ENCODE assay signal across 8 cellular contexts in the genomic region with DNA sequence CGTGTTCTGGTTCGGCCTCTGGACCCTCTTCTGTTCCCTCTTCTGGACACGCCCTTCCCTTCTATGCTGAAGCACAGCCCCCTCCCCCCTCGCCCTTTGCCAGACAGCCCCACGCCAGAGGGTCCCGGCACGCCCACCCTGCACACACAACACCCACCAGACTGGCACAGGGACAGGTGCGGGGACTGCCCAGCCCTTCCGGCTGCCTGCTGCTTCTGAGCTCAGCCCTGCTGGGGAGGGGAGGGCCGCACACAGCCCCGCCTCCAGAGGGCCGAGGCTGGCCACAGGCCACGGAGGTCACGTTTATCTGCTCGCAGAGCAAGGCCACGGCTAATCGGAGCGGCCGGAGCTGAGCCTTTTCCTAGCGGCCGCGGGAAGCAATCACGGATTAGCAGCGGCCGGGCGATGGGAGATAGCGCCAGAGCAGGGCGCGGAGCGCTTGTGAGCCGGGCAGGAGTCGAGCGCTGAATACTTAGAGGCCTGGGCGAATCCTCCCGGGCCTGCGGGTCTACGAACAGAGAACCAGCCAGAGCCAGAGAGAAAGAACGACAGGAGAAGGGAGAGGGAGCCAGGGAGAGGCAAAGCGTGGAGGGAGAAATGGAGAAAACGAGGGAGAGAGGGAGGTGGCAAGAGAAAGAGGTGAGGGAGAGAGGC. TPM values are rescaled to one million over a fixed set of nuclear protein-coding genes. Genes with fewer than 3 reads are reported as not detected.
A peak's percentile ranks its signal among the peaks of the same experiment; 100 is the strongest.
DNase-seq lines count a peak whose midpoint lies in the region; ATAC-seq and TF ChIP-seq lines count a peak whose summit lies in the region.

No MANE protein-coding gene starts in this region.

- H3K27me3 ChIP-seq in right atrium auricular region (no peaks in the 10 kb centered on the region), parathyroid adenoma (ENCODE audit: control insufficient read depth, insufficient read depth, low read length) (no peaks in the 10 kb centered on the region)

- H3K4me1 ChIP-seq in right atrium auricular region (peaks cover 0 to 20% of the 10 kb centered on the region in 2 donors), parathyroid adenoma (no peaks in the 10 kb centered on the region)

- H3K27ac Mint-ChIP-seq in activated CD4-positive, alpha-beta T cell treated with anti-CD3 and anti-CD28 coated beads for 36 hours, result no peak overlapping the region

- peaks cover 6% of the 10 kb centered on the region for H3K4me1 Mint-ChIP-seq in activated CD4-positive, alpha-beta T cell treated with anti-CD3 and anti-CD28 coated beads for 36 hours

- H2AFZ ChIP-seq in parathyroid adenoma, result peak overlapping the region; percentile 77

- no peak for TF ChIP-seq CTCF in right atrium auricular region (IDR thresholded peaks at IDR 0.05)
- TF ChIP-seq CTCF in parathyroid adenoma (IDR thresholded peaks at IDR 0.05), result peak; percentile 7
- no peak for TF ChIP-seq CTCF in GM13976 (IDR thresholded peaks at IDR 0.05; ENCODE audit: borderline replicate concordance, control extremely low read depth, extremely low read depth, insufficient read depth, missing control alignments)

- H3K36me3 ChIP-seq in right atrium auricular region (no peaks in the 10 kb centered on the region), parathyroid adenoma (ENCODE audit: control insufficient read depth, insufficient read depth, low read length) (no peaks in the 10 kb centered on the region)

- H3K9me3 Mint-ChIP-seq in activated CD4-positive, alpha-beta T cell treated with anti-CD3 and anti-CD28 coated beads for 36 hours (ENCODE audit: low read depth), result peaks cover 12% of the 10 kb centered on the region

- no peaks in the 10 kb centered on the region for H3K79me2 ChIP-seq in parathyroid adenoma

- H3K9me3 ChIP-seq in right atrium auricular region (no peaks in the 10 kb centered on the region), parathyroid adenoma (ENCODE audit: control insufficient read depth, low read length) (no peaks in the 10 kb centered on the region)

- H3K27ac ChIP-seq in right atrium auricular region (peak overlapping the region; percentile 38 to 58), parathyroid adenoma (peak overlapping the region; percentile 24)

- in situ Hi-C loops in GM13976 (cut with MboI; ENCODE audit: low sequenced_read_pairs, unreplicated experiment), result no loop called here

- peak; percentile 23 for DNase-seq in activated CD4-positive, alpha-beta T cell treated with anti-CD3 and anti-CD28 coated beads for 36 hours
- DNase-seq in activated CD4-positive, alpha-beta T cell treated with anti-CD3 and anti-CD28 coated beads, Interleukin-2, amount 50 U/mL, for 48 hours, result no peak
- DNase-seq in amygdala (lab: John Stamatoyannopoulos, UW) (peak in 31 of 56 donors; percentile 4 to 76 (median 38)), right atrium auricular region (ENCODE audit: low spot score) (peak; percentile 85), HK-2 (ENCODE audit: unreplicated experiment) (no peak), GM13976 (ENCODE audit: low spot score) (no peak), NCI-H1436 treated with DMSO at 0.1 percent for 48 hours (lab: John Stamatoyannopoulos, UW) (no peak)

- H3K9ac ChIP-seq in parathyroid adenoma, result no peak overlapping the region

- peak; percentile 33 for ATAC-seq in activated CD4-positive, alpha-beta T cell treated with anti-CD3 and anti-CD28 coated beads for 36 hours

- intact Hi-C loops in activated CD4-positive, alpha-beta T cell treated with anti-CD3 and anti-CD28 coated beads for 36 hours (cut with DNase I, micrococcal nuclease), result no loop called here

- CTCF ChIA-PET in activated CD4-positive, alpha-beta T cell treated with anti-CD3 and anti-CD28 coated beads for 36 hours (lab: Charles Lee), result interaction anchor here (0.6 to 1.7 kb wide), 3 partner anchors 20 to 145 kb away, joined by 3 to 5 read pairs (median 3); no protein-coding TSS in a partner anchor

- peaks cover 6% of the 10 kb centered on the region for H3K36me3 Mint-ChIP-seq in activated CD4-positive, alpha-beta T cell treated with anti-CD3 and anti-CD28 coated beads for 36 hours (ENCODE audit: low read depth)

- H3K27me3 Mint-ChIP-seq in activated CD4-positive, alpha-beta T cell treated with anti-CD3 and anti-CD28 coated beads for 36 hours, result peaks cover 25% of the 10 kb centered on the region

- H3K4me3 ChIP-seq in right atrium auricular region (peak overlapping the region; percentile 19 to 49), parathyroid adenoma (ENCODE audit: low read depth, low read length) (peak overlapping the region; percentile 25)

- peak overlapping the region; percentile 61 for H3K4me2 ChIP-seq in parathyroid adenoma (ENCODE audit: low read length)

- POLR2A ChIA-PET in activated CD4-positive, alpha-beta T cell treated with anti-CD3 and anti-CD28 coated beads for 36 hours (lab: Charles Lee), result interaction anchor here (0.6 kb wide), 1 partner anchor 60 kb away, joined by 3 read pairs; no protein-coding TSS in a partner anchor

- H3K4me3 Mint-ChIP-seq in activated CD4-positive, alpha-beta T cell treated with anti-CD3 and anti-CD28 coated beads for 36 hours, result no peak overlapping the region

RNA-seq across cellular contexts. Expression of gene OTUB1, which starts 21.5 kb away (rescaled TPM):
- 10 to 100 TPM; 77.4 to 86.1 TPM for total RNA-seq in activated CD4-positive, alpha-beta T cell treated with anti-CD3 and anti-CD28 coated beads for 36 hours
- total RNA-seq in right atrium auricular region, result 10 to 100 TPM; 55.9 to 57.1 TPM

RNA-seq across cellular contexts. Expression of gene FLRT1, which starts 28.0 kb away (rescaled TPM):
- total RNA-seq in activated CD4-positive, alpha-beta T cell treated with anti-CD3 and anti-CD28 coated beads for 36 hours, result under 1 TPM; 0.21 to 0.25 TPM
- 1 to 10 TPM in 1 of 2 donors, under 1 TPM in 1; 0.67 to 1.7 TPM for total RNA-seq in right atrium auricular region

RNA-seq across cellular contexts. Expression of gene COX8A, which starts 33.3 kb away (rescaled TPM):
- total RNA-seq in activated CD4-positive, alpha-beta T cell treated with anti-CD3 and anti-CD28 coated beads for 36 hours, result 100 to 1,000 TPM; 413 to 454 TPM
- 1,000 to 10,000 TPM in 1 of 2 donors, 100 to 1,000 TPM in 1; 830 to 1,057 TPM for total RNA-seq in right atrium auricular region

Comparison
In these comparisons a context has a peak if more than half of its experiments do, and no peak if none do; other contexts are left out.
1. DNase-seq: peak in activated CD4-positive, alpha-beta T cell treated with anti-CD3 and anti-CD28 coated beads for 36 hours (single experiment), amygdala (31 of 56) and right atrium auricular region (single experiment); none in activated CD4-positive, alpha-beta T cell treated with anti-CD3 and anti-CD28 coated beads, Interleukin-2, amount 50 U/mL, for 48 hours (0 of 2), HK-2 (single experiment), GM13976 (single experiment) and NCI-H1436 treated with DMSO at 0.1 percent for 48 hours (single experiment).